In genomic region chr4:152501846-152502536, GRCh38 we compare ENCODE assay signal across 17 cellular contexts. TPM values are rescaled to one million over a fixed set of nuclear protein-coding genes. Genes with fewer than 3 reads are reported as not detected.
A peak's percentile ranks its signal among the peaks of the same experiment; 100 is the strongest.
DNase-seq lines count a peak whose midpoint lies in the region; ATAC-seq, FAIRE-seq and TF ChIP-seq lines count a peak whose summit lies in the region.
"Had no signal": no experiment of that assay in that cellular context is flagged by ENCODE, and none has a peak within 500 bp of the region (broad histone marks: within the 10 kb centered on the region; RNA-seq: fewer than 3 reads in every experiment).

No MANE protein-coding gene starts in this region.

- peaks cover 14 to 49% (median 34%) of the 10 kb centered on the region in 3 donors for H3K4me1 Mint-ChIP-seq in IgD-negative memory B cell

- peak; percentile 40 for ATAC-seq in GM21786 (IDR thresholded peaks at IDR 0.05; ENCODE audit: unreplicated experiment)
- ATAC-seq in left colon = no peak
- ATAC-seq in esophagus mucosa = no peak
- ATAC-seq: Panc1 had no signal

- no peak overlapping the region for H3K4me3 ChIP-seq in fibroblast of pulmonary artery (replicated peaks; ENCODE audit: low read depth, low read length)
- H3K4me3 ChIP-seq: thoracic aorta had no signal

- DNase-seq in GM12891 (ENCODE audit: insufficient read length, low spot score) (no peak), fibroblast of pulmonary artery (ENCODE audit: low read depth) (peak; percentile 22), OCI-M2 (lab: John Stamatoyannopoulos, UW; ENCODE audit: unreplicated experiment) (no peak), NCI-H82 treated with DMSO at 0.1 percent for 48 hours (lab: John Stamatoyannopoulos, UW; ENCODE audit: unreplicated experiment) (no peak), left colon (no peak)
- DNase-seq: activated naive CD4-positive, alpha-beta T cell treated with anti-CD3 and anti-CD28 coated beads, Interleukin-2, amount 10 ng/mL, durations not matched to agents 7 days and 5 days; COR-L47; dermis blood vessel endothelial cell; H7; NCI-H1930; posterior cingulate gyrus; stimulated activated CD4-positive, alpha-beta T cell treated with anti-CD3 and anti-CD28 coated beads, Interleukin-4, amount 100 ng/mL, for 24 hours had no signal

- no peaks in the 10 kb centered on the region for H3K9me3 Mint-ChIP-seq in IgD-negative memory B cell
- H3K9me3 Mint-ChIP-seq: activated naive CD4-positive, alpha-beta T cell treated with anti-CD3 and anti-CD28 coated beads, Interleukin-2, amount 10 ng/mL, durations not matched to agents 7 days and 5 days had no signal

- TF ChIP-seq POLR2A in GM12891 (IDR thresholded peaks at IDR 0.05; ENCODE audit: low read depth, low read length) = no peak

- H3K4me3 Mint-ChIP-seq in IgD-negative memory B cell = peak overlapping the region in 2 of 4 donors; percentile 6 to 71
- H3K4me3 Mint-ChIP-seq: activated naive CD4-positive, alpha-beta T cell treated with anti-CD3 and anti-CD28 coated beads, Interleukin-2, amount 10 ng/mL, durations not matched to agents 7 days and 5 days had no signal

- TF ChIP-seq CTCF in fibroblast of pulmonary artery (IDR thresholded peaks at IDR 0.05; ENCODE audit: low read length, missing control alignments) = no peak

- no peaks in the 10 kb centered on the region for H3K36me3 Mint-ChIP-seq in IgD-negative memory B cell

- intact Hi-C loops in left colon (cut with DNase I, micrococcal nuclease) = loop anchor here in 1 of 2 donors (5.0 kb wide), 1 partner anchor 140 kb away; no protein-coding TSS in a partner anchor

- H3K27ac Mint-ChIP-seq in IgD-negative memory B cell = peak overlapping the region in 2 of 3 donors; percentile 17 to 84
- H3K27ac Mint-ChIP-seq: activated naive CD4-positive, alpha-beta T cell treated with anti-CD3 and anti-CD28 coated beads, Interleukin-2, amount 10 ng/mL, durations not matched to agents 7 days and 5 days had no signal

- peak; percentile 60 for FAIRE-seq in GM12891 (lab: Jason Lieb, UNC)

- H3K27me3 Mint-ChIP-seq in IgD-negative memory B cell = no peaks in the 10 kb centered on the region
- H3K27me3 Mint-ChIP-seq: activated naive CD4-positive, alpha-beta T cell treated with anti-CD3 and anti-CD28 coated beads, Interleukin-2, amount 10 ng/mL, durations not matched to agents 7 days and 5 days had no signal

TF ChIP-seq in GM12891, 5 proteins besides CTCF, POLR2A, EP300 and RAD21:
- TF ChIP-seq PAX5 (IDR thresholded peaks at IDR 0.05; ENCODE audit: insufficient read depth, low read length, severe bottlenecking) (no peak), SPI1 (IDR thresholded peaks at IDR 0.05; ENCODE audit: low read depth, low read length) (no peak)

RNA-seq across cellular contexts. Expression of gene FBXW7, which starts 33.9 kb away (rescaled TPM):
- polyA plus RNA-seq in GM12891 (2012; ENCODE audit: low read depth, missing spikeins) = 47.7 TPM
- polyA plus RNA-seq in IgD-negative memory B cell = 39.7 TPM
- total RNA-seq in left colon (10 to 100 TPM; 32.4 to 39.2 TPM), esophagus mucosa (29.5 TPM)
